10 cellular contexts compared by ENCODE assay signal in the genomic region with DNA sequence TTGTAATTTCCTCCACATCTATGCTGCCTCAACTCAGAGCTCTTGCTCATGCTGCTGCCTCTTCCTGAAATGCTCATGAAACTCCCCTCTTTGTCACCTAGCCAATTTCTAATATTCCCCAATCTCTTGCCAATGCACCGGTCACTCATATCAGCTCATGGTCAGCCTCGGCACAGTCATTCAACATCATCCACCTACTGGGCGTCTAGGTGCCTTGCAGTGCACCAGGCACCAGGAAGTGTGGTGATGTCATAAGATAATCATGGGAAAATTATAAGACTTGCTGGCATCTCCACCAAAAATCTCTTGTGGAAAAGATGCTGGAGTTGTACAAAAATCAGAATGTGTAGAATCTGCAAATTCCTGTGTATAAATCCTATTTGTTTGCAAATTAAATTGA. TPM values are rescaled to one million over a fixed set of nuclear protein-coding genes. Genes with fewer than 3 reads are reported as not detected.
DNase-seq lines count a peak whose midpoint lies in the region; TF ChIP-seq lines count a peak whose summit lies in the region.
"Had no signal": no experiment of that assay in that cellular context is flagged by ENCODE, and none has a peak within 500 bp of the region (broad histone marks: within the 10 kb centered on the region; RNA-seq: fewer than 3 reads in every experiment).

No MANE protein-coding gene starts in this region.

- DNase-seq in Daoy (ENCODE audit: low read depth) (peak; percentile 74), dedifferentiated amniotic fluid mesenchymal stem cell (ENCODE audit: extremely low spot score) (peak; percentile 64), non-pigmented ciliary epithelial cell (ENCODE audit: low read depth) (peak; percentile 73), NCI-H82 treated with DMSO at 0.1 percent for 48 hours (lab: John Stamatoyannopoulos, UW; ENCODE audit: unreplicated experiment) (no peak)
- no peak for DNase-seq in central memory CD4-positive, alpha-beta T cell
- DNase-seq in stimulated activated CD8-positive, alpha-beta memory T cell treated with anti-CD3 and anti-CD28 coated beads, Interleukin-4, amount 100 ng/mL, for 48 hours = no peak
- DNase-seq in stimulated activated CD4-positive, alpha-beta T cell treated with anti-CD3 and anti-CD28 coated beads, Interleukin-12 subunit alpha, Interleukin-12 subunit beta, amount 100 ng/mL, for 4 hours = no peak
- DNase-seq: NCI-H1694 had no signal

- H3K4me1 ChIP-seq in OCI-LY3 (ENCODE audit: low read length) = peaks cover 28% of the 10 kb centered on the region
- H3K4me1 ChIP-seq: adrenal gland had no signal

- no peaks in the 10 kb centered on the region for H3K79me2 ChIP-seq in OCI-LY3 (ENCODE audit: low read length)

- no peaks in the 10 kb centered on the region for H3K9me3 ChIP-seq in OCI-LY3 (ENCODE audit: insufficient read depth, low read length)
- H3K9me3 ChIP-seq: adrenal gland had no signal

- 0 out of 2 replicates have a peak overlapping the region, but pooled peaks have one; percentile 46 for H3K4me2 ChIP-seq in OCI-LY3 (ENCODE audit: low read length)

- H3K4me3 ChIP-seq in OCI-LY3 (ENCODE audit: low read length) = no peak overlapping the region
- H3K4me3 ChIP-seq: adrenal gland had no signal

- no peak overlapping the region for H3K27ac ChIP-seq in OCI-LY3 (ENCODE audit: low read length)
- H3K27ac ChIP-seq: adrenal gland had no signal

- no peak overlapping the region for H3K9ac ChIP-seq in OCI-LY3 (ENCODE audit: low read length)

- H3K36me3 ChIP-seq in OCI-LY3 (replicated peaks; ENCODE audit: low read depth, low read length) = no peaks in the 10 kb centered on the region
- H3K36me3 ChIP-seq: adrenal gland had no signal

- peaks cover 38% of the 10 kb centered on the region for H3K27me3 ChIP-seq in OCI-LY3 (ENCODE audit: low read depth, low read length)
- H3K27me3 ChIP-seq: adrenal gland had no signal

- TF ChIP-seq CTCF in OCI-LY3 (IDR thresholded peaks at IDR 0.05; ENCODE audit: low read depth, low read length) = no peak; the same call in 1 of the 2 replicates

- H2AFZ ChIP-seq in OCI-LY3 (ENCODE audit: low read depth, low read length) = no peak overlapping the region

- H4K20me1 ChIP-seq in OCI-LY3 (ENCODE audit: insufficient read depth, low read length) = no peaks in the 10 kb centered on the region

RNA-seq across cellular contexts. Expression of a gene that starts 52.6 kb away (rescaled TPM):
- total RNA-seq in Daoy (2014; rRNA removed; shearing (Covaris generic)) = 0.77 and 1.1 TPM in 2 replicates

Comparison
In these comparisons a context has a peak if more than half of its experiments do, and no peak if none do; other contexts are left out.
1. DNase-seq: peak in Daoy (single experiment), dedifferentiated amniotic fluid mesenchymal stem cell (single experiment) and non-pigmented ciliary epithelial cell (single experiment); none in central memory CD4-positive, alpha-beta T cell (single experiment), stimulated activated CD8-positive, alpha-beta memory T cell treated with anti-CD3 and anti-CD28 coated beads, Interleukin-4, amount 100 ng/mL, for 48 hours (single experiment), stimulated activated CD4-positive, alpha-beta T cell treated with anti-CD3 and anti-CD28 coated beads, Interleukin-12 subunit alpha, Interleukin-12 subunit beta, amount 100 ng/mL, for 4 hours (single experiment) and NCI-H82 treated with DMSO at 0.1 percent for 48 hours (single experiment).